1 cellular context compared by ENCODE assay signal in genomic region chr6:151494235-151494950, GRCh38.
TF ChIP-seq lines count a peak whose summit lies in the region.

No MANE protein-coding gene starts in this region.

TF ChIP-seq in IMR-90, 13 proteins besides CTCF, POLR2A, EP300 and RAD21:
- no peak for TF ChIP-seq MXI1 (IDR thresholded peaks at IDR 0.05; ENCODE audit: borderline replicate concordance, low read depth, low read length)
- TF ChIP-seq ELK1 (IDR thresholded peaks at IDR 0.05; ENCODE audit: borderline replicate concordance, low read depth, low read length) = no peak
- no peak for TF ChIP-seq SMC3 (IDR thresholded peaks at IDR 0.05; ENCODE audit: low read depth, low read length)
TF ChIP-seq in IMR-90: peak in this region for 0.
